In genomic region chr13:26011996-26012688, GRCh38 we compare ENCODE assay signal across 9 cellular contexts. TPM values are rescaled to one million over a fixed set of nuclear protein-coding genes. Genes with fewer than 3 reads are reported as not detected.
DNase-seq lines count a peak whose midpoint lies in the region; ATAC-seq lines count a peak whose summit lies in the region.
"Had no signal": no experiment of that assay in that cellular context is flagged by ENCODE, and none has a peak within 500 bp of the region (broad histone marks: within the 10 kb centered on the region; RNA-seq: fewer than 3 reads in every experiment).

No MANE protein-coding gene starts in this region.

- DNase-seq in left cardiac atrium (peak; percentile 33), cardiac septum (ENCODE audit: low spot score) (no peak), skeletal muscle cell (ENCODE audit: low read depth) (no peak), ureter (ENCODE audit: low spot score) (no peak), COLO829 (ENCODE audit: low spot score) (no peak), SIG-M5 (lab: John Stamatoyannopoulos, UW) (no peak)
- DNase-seq in effector CD4-positive, alpha-beta T cell, result peak; percentile 60
- DNase-seq: pancreas had no signal

- intact Hi-C loops in left cardiac atrium (cut with DNase I), result no loop called here
- intact Hi-C loops in cardiac septum (cut with DNase I), result no loop called here

- peak overlapping the region; percentile 17 for H3K4me3 ChIP-seq in skeletal muscle cell (ENCODE audit: low read depth, low read length)
- H3K4me3 ChIP-seq: pancreas had no signal

- ATAC-seq in left cardiac atrium, result peak; percentile 47 to 69
- no peak for ATAC-seq in GM18870 (IDR thresholded peaks at IDR 0.05; ENCODE audit: unreplicated experiment)

RNA-seq across cellular contexts. Expression of gene SHISA2, which starts 39.7 kb away (rescaled TPM):
- total RNA-seq in left cardiac atrium, result under 1 TPM; 0.15 to 0.65 TPM
- total RNA-seq in cardiac septum, result 0.89 TPM
- total RNA-seq in ureter, result 0.21 TPM

Comparison
In these comparisons a context has a peak if more than half of its experiments do, and no peak if none do; other contexts are left out.
1. DNase-seq: peak in left cardiac atrium (single experiment) and effector CD4-positive, alpha-beta T cell (single experiment); none in cardiac septum (single experiment), skeletal muscle cell (single experiment), ureter (single experiment), COLO829 (single experiment) and SIG-M5 (single experiment).